In the genomic region with DNA sequence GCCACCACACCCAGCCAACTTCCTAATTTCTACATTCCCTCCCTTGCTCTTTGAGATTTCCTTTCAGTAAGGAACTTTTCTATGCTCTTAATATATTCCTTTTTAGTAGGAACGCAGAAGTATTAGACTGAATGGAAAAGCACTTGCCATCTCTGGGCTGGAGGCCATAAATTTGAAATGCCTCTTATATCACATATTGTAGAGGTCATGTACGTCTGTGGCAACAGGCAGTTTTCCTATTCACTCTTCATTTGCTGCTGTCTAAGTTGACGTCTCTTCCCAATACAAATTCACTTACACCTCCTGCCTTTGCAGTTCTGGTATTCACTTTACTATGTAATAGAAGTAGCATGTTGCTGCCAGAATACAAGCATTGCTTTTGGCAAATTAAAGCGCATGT, we compare ENCODE assay signal across 22 cellular contexts. TPM values are rescaled to one million over a fixed set of nuclear protein-coding genes. Genes with fewer than 3 reads are reported as not detected.
DNase-seq lines count a peak whose midpoint lies in the region; ATAC-seq and TF ChIP-seq lines count a peak whose summit lies in the region.
"Had no signal": no experiment of that assay in that cellular context is flagged by ENCODE, and none has a peak within 500 bp of the region (broad histone marks: within the 10 kb centered on the region; RNA-seq: fewer than 3 reads in every experiment).

No MANE protein-coding gene starts in this region.

- H3K4me3 ChIP-seq in heart left ventricle: no peak overlapping the region
- H3K4me3 ChIP-seq in right atrium auricular region: no peak overlapping the region
- no peak overlapping the region for H3K4me3 ChIP-seq in naive thymus-derived CD4-positive, alpha-beta T cell (ENCODE audit: low read length)
- H3K4me3 ChIP-seq: A549, Peyer's patch had no signal

- no peaks in the 10 kb centered on the region for H3K9me3 Mint-ChIP-seq in activated T-cell treated with anti-CD3 and anti-CD28 coated beads, Interleukin-2, amount 50 U/mL, for 24 hours
- H3K9me3 Mint-ChIP-seq in activated T-cell treated with anti-CD3 and anti-CD28 coated beads, Interleukin-2, amount 50 U/mL, for 4 hours: no peaks in the 10 kb centered on the region
- peaks cover 0 to 2% (median 0%) of the 10 kb centered on the region in 11 donors for H3K9me3 Mint-ChIP-seq in naive thymus-derived CD4-positive, alpha-beta T cell
- H3K9me3 Mint-ChIP-seq in activated CD4-positive, alpha-beta memory T cell treated with anti-CD3 and anti-CD28 coated beads for 36 hours: no peaks in the 10 kb centered on the region
- H3K9me3 Mint-ChIP-seq: CD14-positive monocyte had no signal

- no peak for TF ChIP-seq POLR2A in heart left ventricle (IDR thresholded peaks at IDR 0.05)

- intact Hi-C loops in heart left ventricle (cut with DNase I): no loop called here
- intact Hi-C loops in naive thymus-derived CD4-positive, alpha-beta T cell (cut with micrococcal nuclease): no loop called here
- intact Hi-C loops in activated CD4-positive, alpha-beta memory T cell treated with anti-CD3 and anti-CD28 coated beads for 36 hours (cut with micrococcal nuclease): no loop called here

- TF ChIP-seq CTCF in heart left ventricle (IDR thresholded peaks at IDR 0.05) (no peak), right atrium auricular region (IDR thresholded peaks at IDR 0.05) (no peak)

- no peak overlapping the region for H3K27ac ChIP-seq in heart left ventricle
- no peak overlapping the region for H3K27ac ChIP-seq in right atrium auricular region
- no peak overlapping the region for H3K27ac ChIP-seq in naive thymus-derived CD4-positive, alpha-beta T cell (ENCODE audit: low read depth, low read length)
- H3K27ac ChIP-seq: A549, Peyer's patch had no signal

- H3K27me3 Mint-ChIP-seq in activated T-cell treated with anti-CD3 and anti-CD28 coated beads, Interleukin-2, amount 50 U/mL, for 24 hours: no peaks in the 10 kb centered on the region
- H3K27me3 Mint-ChIP-seq in activated T-cell treated with anti-CD3 and anti-CD28 coated beads, Interleukin-2, amount 50 U/mL, for 4 hours (ENCODE audit: low read depth): no peaks in the 10 kb centered on the region
- H3K27me3 Mint-ChIP-seq in naive thymus-derived CD4-positive, alpha-beta T cell: no peaks in the 10 kb centered on the region
- H3K27me3 Mint-ChIP-seq in activated CD4-positive, alpha-beta memory T cell treated with anti-CD3 and anti-CD28 coated beads for 36 hours: no peaks in the 10 kb centered on the region
- H3K27me3 Mint-ChIP-seq: B cell had no signal

- peaks cover 79% of the 10 kb centered on the region for H3K4me1 Mint-ChIP-seq in activated T-cell treated with anti-CD3 and anti-CD28 coated beads, Interleukin-2, amount 50 U/mL, for 24 hours (ENCODE audit: low read depth)
- H3K4me1 Mint-ChIP-seq in activated T-cell treated with anti-CD3 and anti-CD28 coated beads, Interleukin-2, amount 50 U/mL, for 4 hours (ENCODE audit: low read depth): peaks cover 76% of the 10 kb centered on the region
- peaks cover 56 to 92% (median 83%) of the 10 kb centered on the region in 7 donors for H3K4me1 Mint-ChIP-seq in naive thymus-derived CD4-positive, alpha-beta T cell
- H3K4me1 Mint-ChIP-seq in activated CD4-positive, alpha-beta memory T cell treated with anti-CD3 and anti-CD28 coated beads for 36 hours (ENCODE audit: low read depth): peaks cover 68% of the 10 kb centered on the region

- H3K4me3 Mint-ChIP-seq in activated T-cell treated with anti-CD3 and anti-CD28 coated beads, Interleukin-2, amount 50 U/mL, for 24 hours: no peak overlapping the region
- no peak overlapping the region for H3K4me3 Mint-ChIP-seq in activated T-cell treated with anti-CD3 and anti-CD28 coated beads, Interleukin-2, amount 50 U/mL, for 4 hours
- H3K4me3 Mint-ChIP-seq in naive thymus-derived CD4-positive, alpha-beta T cell: peak overlapping the region in 9 of 10 donors; percentile 15 to 77 (median 62)
- no peak overlapping the region for H3K4me3 Mint-ChIP-seq in activated CD4-positive, alpha-beta memory T cell treated with anti-CD3 and anti-CD28 coated beads for 36 hours
- H3K4me3 Mint-ChIP-seq: B cell, CD14-positive monocyte had no signal

- POLR2A ChIA-PET in naive thymus-derived CD4-positive, alpha-beta T cell (lab: Charles Lee): no interaction called here
- POLR2A ChIA-PET in activated CD4-positive, alpha-beta memory T cell treated with anti-CD3 and anti-CD28 coated beads for 36 hours (lab: Charles Lee): no interaction called here

- no peak for DNase-seq in activated T-cell treated with anti-CD3 and anti-CD28 coated beads, Interleukin-2, amount 50 U/mL, for 24 hours
- no peak for DNase-seq in activated T-cell treated with anti-CD3 and anti-CD28 coated beads, Interleukin-2, amount 50 U/mL, for 4 hours
- DNase-seq in heart left ventricle: no peak
- no peak for DNase-seq in right atrium auricular region (ENCODE audit: low spot score)
- DNase-seq in MV-4-11 (lab: John Stamatoyannopoulos, UW): peak; percentile 6
- DNase-seq in naive thymus-derived CD4-positive, alpha-beta T cell: no peak
- DNase-seq in activated CD4-positive, alpha-beta memory T cell treated with anti-CD3 and anti-CD28 coated beads for 36 hours: no peak
- DNase-seq: Caco-2, DMS 273 treated with DMSO at 0.1 percent for 48 hours, DMS79 treated with DMSO at 0.1 percent for 48 hours, H7, Kasumi-1, NCI-H1417, NCI-H1694 treated with DMSO at 0.1 percent for 48 hours, NCI-H2081 treated with DMSO at 0.1 percent for 48 hours, NCI-H2171 treated with DMSO at 0.1 percent for 48 hours, NCI-H524 treated with DMSO at 0.1 percent for 48 hours, Peyer's patch had no signal

- 62 to 73% (median 71%) methylated on average over 4 of the region's 4 CpGs for WGBS in heart left ventricle, 4 donors

- H3K36me3 Mint-ChIP-seq in activated T-cell treated with anti-CD3 and anti-CD28 coated beads, Interleukin-2, amount 50 U/mL, for 24 hours (ENCODE audit: low read depth): peaks cover 9% of the 10 kb centered on the region
- peaks cover 16% of the 10 kb centered on the region for H3K36me3 Mint-ChIP-seq in activated T-cell treated with anti-CD3 and anti-CD28 coated beads, Interleukin-2, amount 50 U/mL, for 4 hours (ENCODE audit: insufficient read depth)
- H3K36me3 Mint-ChIP-seq in naive thymus-derived CD4-positive, alpha-beta T cell: peaks cover 3 to 38% (median 24%) of the 10 kb centered on the region in 5 donors
- peaks cover 7% of the 10 kb centered on the region for H3K36me3 Mint-ChIP-seq in activated CD4-positive, alpha-beta memory T cell treated with anti-CD3 and anti-CD28 coated beads for 36 hours

- H3K27me3 ChIP-seq in heart left ventricle (no peaks in the 10 kb centered on the region), right atrium auricular region (no peaks in the 10 kb centered on the region)
- H3K27me3 ChIP-seq in naive thymus-derived CD4-positive, alpha-beta T cell (ENCODE audit: control insufficient read depth in 2 of 2, insufficient read depth in 2 of 2, low read length in 2 of 2): no peaks in the 10 kb centered on the region
- H3K27me3 ChIP-seq: Peyer's patch had no signal

- peak overlapping the region; percentile 23 for H3K27ac Mint-ChIP-seq in activated T-cell treated with anti-CD3 and anti-CD28 coated beads, Interleukin-2, amount 50 U/mL, for 24 hours
- H3K27ac Mint-ChIP-seq in naive thymus-derived CD4-positive, alpha-beta T cell: peak overlapping the region; percentile 32 to 89 (median 69)
- no peak overlapping the region for H3K27ac Mint-ChIP-seq in activated CD4-positive, alpha-beta memory T cell treated with anti-CD3 and anti-CD28 coated beads for 36 hours
- H3K27ac Mint-ChIP-seq: B cell had no signal

- H3K4me1 ChIP-seq in heart left ventricle (peaks cover 0 to 59% (median 22%) of the 10 kb centered on the region in 12 donors), right atrium auricular region (peaks cover 0 to 39% of the 10 kb centered on the region in 2 donors)
- H3K4me1 ChIP-seq in naive thymus-derived CD4-positive, alpha-beta T cell (ENCODE audit: control insufficient read depth in 2 of 2, insufficient read depth in 2 of 2, low read length in 2 of 2): peaks cover 39 to 53% of the 10 kb centered on the region in 2 donors

- CTCF ChIA-PET in naive thymus-derived CD4-positive, alpha-beta T cell (lab: Charles Lee): no interaction called here
- CTCF ChIA-PET in activated CD4-positive, alpha-beta memory T cell treated with anti-CD3 and anti-CD28 coated beads for 36 hours (lab: Charles Lee): interaction anchor here (1.4 kb wide), 1 partner anchor 35 kb away, joined by 3 read pairs; no protein-coding TSS in a partner anchor

- no peaks in the 10 kb centered on the region for H3K36me3 ChIP-seq in heart left ventricle
- no peaks in the 10 kb centered on the region for H3K36me3 ChIP-seq in right atrium auricular region
- peaks cover 0 to 7% (median 0%) of the 10 kb centered on the region in 3 experiments for H3K36me3 ChIP-seq in naive thymus-derived CD4-positive, alpha-beta T cell (ENCODE audit: control insufficient read depth in 2 of 3, insufficient read depth in 3 of 3, low read length in 3 of 3)
- H3K36me3 ChIP-seq: Peyer's patch had no signal

- no peak for ATAC-seq in activated T-cell treated with anti-CD3 and anti-CD28 coated beads, Interleukin-2, amount 50 U/mL, for 4 hours
- ATAC-seq in heart left ventricle (peak in 3 of 4 donors; percentile 24 to 56 (median 53)), GM19455 (IDR thresholded peaks at IDR 0.05; ENCODE audit: unreplicated experiment) (no peak)
- no peak for ATAC-seq in naive thymus-derived CD4-positive, alpha-beta T cell
- ATAC-seq: A549 had no signal

- H3K9me3 ChIP-seq in heart left ventricle: no peaks in the 10 kb centered on the region
- H3K9me3 ChIP-seq in right atrium auricular region: no peaks in the 10 kb centered on the region
- H3K9me3 ChIP-seq in naive thymus-derived CD4-positive, alpha-beta T cell (ENCODE audit: control insufficient read depth in 2 of 3, low read length in 3 of 3): no peaks in the 10 kb centered on the region
- H3K9me3 ChIP-seq: A549, Caco-2, Peyer's patch had no signal

RNA-seq across cellular contexts. Expression of a gene that starts 34.8 kb away (rescaled TPM):
- total RNA-seq in activated T-cell treated with anti-CD3 and anti-CD28 coated beads, Interleukin-2, amount 50 U/mL, for 4 hours: 10 to 100 TPM; 24.8 to 33.1 (median 32.4) TPM
- total RNA-seq in heart left ventricle (10 to 100 TPM; 10.2 to 45.0 (median 18.2) TPM), right atrium auricular region (10 to 100 TPM; 13.2 to 37.4 TPM)
- polyA plus RNA-seq in heart left ventricle: 1 to 10 TPM; 4.2 to 6.7 TPM
- 100 to 1,000 TPM; 125 to 308 (median 240) TPM for total RNA-seq in naive thymus-derived CD4-positive, alpha-beta T cell
- polyA plus RNA-seq in naive thymus-derived CD4-positive, alpha-beta T cell: 100 to 1,000 TPM; 262 to 349 TPM
- 10 to 100 TPM; 71.9 to 76.7 TPM for total RNA-seq in activated CD4-positive, alpha-beta memory T cell treated with anti-CD3 and anti-CD28 coated beads for 36 hours

Comparison
In these comparisons a context has a peak if more than half of its experiments do, and no peak if none do; other contexts are left out.
1. H3K4me3 Mint-ChIP-seq: peak in naive thymus-derived CD4-positive, alpha-beta T cell (9 of 10); none in activated T-cell treated with anti-CD3 and anti-CD28 coated beads, Interleukin-2, amount 50 U/mL, for 24 hours (single experiment), activated T-cell treated with anti-CD3 and anti-CD28 coated beads, Interleukin-2, amount 50 U/mL, for 4 hours (single experiment) and activated CD4-positive, alpha-beta memory T cell treated with anti-CD3 and anti-CD28 coated beads for 36 hours (single experiment).
2. ATAC-seq: peak in heart left ventricle (3 of 4); none in activated T-cell treated with anti-CD3 and anti-CD28 coated beads, Interleukin-2, amount 50 U/mL, for 4 hours (0 of 2), naive thymus-derived CD4-positive, alpha-beta T cell (single experiment) and GM19455 (single experiment).